ENCODE assay signal across 8 cellular contexts in the genomic region with DNA sequence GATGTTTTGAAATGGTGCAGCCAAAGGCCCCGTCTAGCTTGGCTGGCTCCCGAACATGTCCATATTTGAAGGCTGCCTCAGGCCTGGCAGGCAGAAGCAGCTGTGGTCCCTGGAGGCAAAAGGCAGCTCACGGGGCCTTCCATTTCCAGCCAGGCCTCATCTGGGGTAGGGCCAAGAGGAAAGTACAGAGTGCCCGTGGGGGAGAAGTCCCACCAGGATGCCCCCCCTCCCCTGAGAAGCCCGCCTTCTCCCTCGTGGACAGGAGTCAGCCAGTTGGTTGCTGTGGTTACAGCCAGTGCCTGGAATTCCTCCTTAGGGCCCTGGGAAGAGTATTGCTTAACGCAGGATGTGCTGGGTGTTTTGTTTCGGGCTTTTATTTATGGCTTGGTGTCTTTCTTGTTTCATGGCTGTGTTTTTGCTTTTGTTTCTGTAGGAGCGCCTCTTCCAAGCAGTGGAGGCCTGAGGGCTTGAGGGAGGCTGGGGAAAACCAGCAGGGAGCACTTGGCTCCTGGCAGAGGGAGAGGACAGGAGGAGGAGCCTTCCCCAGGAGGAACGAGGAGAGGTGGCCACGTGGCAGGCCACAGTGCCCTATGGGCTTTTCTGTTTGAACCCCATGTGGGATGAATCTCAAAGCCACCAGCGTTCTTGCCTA. TPM values are rescaled to one million over a fixed set of nuclear protein-coding genes. Genes with fewer than 3 reads are reported as not detected.
A peak's percentile ranks its signal among the peaks of the same experiment; 100 is the strongest.
DNase-seq lines count a peak whose midpoint lies in the region; ATAC-seq and TF ChIP-seq lines count a peak whose summit lies in the region.

No MANE protein-coding gene starts in this region.

- H3K27ac ChIP-seq in angular gyrus (ENCODE audit: low read depth, low read length) (peak overlapping the region; percentile 98), left ventricle myocardium inferior (replicated peaks) (peak overlapping the region; percentile 92), psoas muscle (peak overlapping the region; percentile 93)

- peaks cover 84% of the 10 kb centered on the region for H3K4me1 ChIP-seq in left ventricle myocardium inferior
- peaks cover 52% of the 10 kb centered on the region for H3K4me1 ChIP-seq in psoas muscle

- no peak overlapping the region for H3K4me3 Mint-ChIP-seq in activated CD8-positive, alpha-beta memory T cell treated with anti-CD3 and anti-CD28 coated beads, Interleukin-2, amount 10 ng/mL, durations not matched to agents 7 days and 5 days

- H3K36me3 ChIP-seq in left ventricle myocardium inferior (peaks cover 31% of the 10 kb centered on the region), psoas muscle (ENCODE audit: insufficient read depth in 1 of 2, low read depth in 1 of 2) (peaks cover 0 to 29% of the 10 kb centered on the region in 2 donors)

- no peak overlapping the region for H3K27ac Mint-ChIP-seq in activated CD8-positive, alpha-beta memory T cell treated with anti-CD3 and anti-CD28 coated beads, Interleukin-2, amount 10 ng/mL, durations not matched to agents 7 days and 5 days

- H3K27me3 Mint-ChIP-seq in activated CD8-positive, alpha-beta memory T cell treated with anti-CD3 and anti-CD28 coated beads, Interleukin-2, amount 10 ng/mL, durations not matched to agents 7 days and 5 days, result no peaks in the 10 kb centered on the region

- H3K36me3 Mint-ChIP-seq in activated CD8-positive, alpha-beta memory T cell treated with anti-CD3 and anti-CD28 coated beads, Interleukin-2, amount 10 ng/mL, durations not matched to agents 7 days and 5 days, result no peaks in the 10 kb centered on the region

- no peaks in the 10 kb centered on the region for H3K9me3 Mint-ChIP-seq in activated CD8-positive, alpha-beta memory T cell treated with anti-CD3 and anti-CD28 coated beads, Interleukin-2, amount 10 ng/mL, durations not matched to agents 7 days and 5 days (ENCODE audit: low read depth)

- peak; percentile 96 for DNase-seq in ELF-1 (ENCODE audit: low read depth, low spot score)
- DNase-seq in left ventricle myocardium inferior, result peak; percentile 85
- peak; percentile 93 to 96 for DNase-seq in psoas muscle
- no peak for DNase-seq in activated CD4-positive, alpha-beta T cell treated with anti-CD3 and anti-CD28 coated beads for 1 hour
- no peak for DNase-seq in NCI-H524 (lab: John Stamatoyannopoulos, UW)
- DNase-seq in activated CD8-positive, alpha-beta memory T cell treated with anti-CD3 and anti-CD28 coated beads, Interleukin-2, amount 10 ng/mL, durations not matched to agents 7 days and 5 days, result no peak

- CTCF ChIA-PET in activated CD8-positive, alpha-beta memory T cell treated with anti-CD3 and anti-CD28 coated beads, Interleukin-2, amount 10 ng/mL, durations not matched to agents 7 days and 5 days (lab: Charles Lee), result no interaction called here

- ATAC-seq in psoas muscle (peak; percentile 84 to 91 (median 88)), HG03520 (IDR thresholded peaks at IDR 0.05; ENCODE audit: unreplicated experiment) (no peak)
- ATAC-seq in activated CD8-positive, alpha-beta memory T cell treated with anti-CD3 and anti-CD28 coated beads, Interleukin-2, amount 10 ng/mL, durations not matched to agents 7 days and 5 days, result no peak

- no peaks in the 10 kb centered on the region for H3K4me1 Mint-ChIP-seq in activated CD8-positive, alpha-beta memory T cell treated with anti-CD3 and anti-CD28 coated beads, Interleukin-2, amount 10 ng/mL, durations not matched to agents 7 days and 5 days

- peak overlapping the region; percentile 8 for H3K4me3 ChIP-seq in left ventricle myocardium inferior
- H3K4me3 ChIP-seq in psoas muscle, result peak overlapping the region; percentile 3

- no peaks in the 10 kb centered on the region for H3K27me3 ChIP-seq in left ventricle myocardium inferior (ENCODE audit: low read depth)
- H3K27me3 ChIP-seq in psoas muscle (ENCODE audit: insufficient read depth in 3 of 3, low read length in 2 of 3), result no peaks in the 10 kb centered on the region

- TF ChIP-seq CTCF in left ventricle myocardium inferior (IDR thresholded peaks at IDR 0.05; ENCODE audit: borderline replicate concordance), result no peak
- TF ChIP-seq CTCF in psoas muscle (IDR thresholded peaks at IDR 0.05), result no peak

- WGBS in psoas muscle, 3 donors, result 5 to 8% (median 8%) methylated on average over 12 of the region's 12 CpGs

- intact Hi-C loops in left ventricle myocardium inferior (cut with micrococcal nuclease), result no loop called here
- intact Hi-C loops in psoas muscle (cut with DNase I), result loop anchor here in 1 of 2 donors (2.0 kb wide), 1 partner anchor 45 kb away; a partner anchor contains a TSS

- H3K9me3 ChIP-seq in left ventricle myocardium inferior (replicated peaks) (no peaks in the 10 kb centered on the region), psoas muscle (no peaks in the 10 kb centered on the region)

RNA-seq across cellular contexts. Expression of a gene that starts 45.4 kb away (rescaled TPM):
- total RNA-seq in left ventricle myocardium inferior, result 18.0 TPM
- 10 to 100 TPM; 10.6 to 44.0 (median 16.6) TPM for total RNA-seq in psoas muscle
- polyA plus RNA-seq in psoas muscle, result 10 to 100 TPM in 1 of 3 donors, 1 to 10 TPM in 2; 3.3 to 12.1 (median 8.2) TPM
- total RNA-seq in activated CD8-positive, alpha-beta memory T cell treated with anti-CD3 and anti-CD28 coated beads, Interleukin-2, amount 10 ng/mL, durations not matched to agents 7 days and 5 days, result under 1 TPM in 1 of 2 experiments, not detected in 1; 0.05 TPM

Comparison
In these comparisons a context has a peak if more than half of its experiments do, and no peak if none do; other contexts are left out.
1. DNase-seq: peak in ELF-1 (single experiment), left ventricle myocardium inferior (single experiment) and psoas muscle (2 of 2); none in activated CD4-positive, alpha-beta T cell treated with anti-CD3 and anti-CD28 coated beads for 1 hour (single experiment), NCI-H524 (0 of 2) and activated CD8-positive, alpha-beta memory T cell treated with anti-CD3 and anti-CD28 coated beads, Interleukin-2, amount 10 ng/mL, durations not matched to agents 7 days and 5 days (single experiment).
2. ATAC-seq: peak in psoas muscle (4 of 4); none in HG03520 (single experiment) and activated CD8-positive, alpha-beta memory T cell treated with anti-CD3 and anti-CD28 coated beads, Interleukin-2, amount 10 ng/mL, durations not matched to agents 7 days and 5 days (single experiment).
3. RNA of a gene that starts 45.4 kb away (total RNA-seq): 18.0 TPM in left ventricle myocardium inferior (single experiment) and 10.6 to 44.0 TPM in psoas muscle; 0.05 TPM in activated CD8-positive, alpha-beta memory T cell treated with anti-CD3 and anti-CD28 coated beads, Interleukin-2, amount 10 ng/mL, durations not matched to agents 7 days and 5 days; every median in the first group is over 10 times any median in the second.
4. Peak in every context shown above with its lines, with median percentiles within 50 percentile points of each other: H3K27ac ChIP-seq.